ENCODE assay signal across 20 cellular contexts in the genomic region with DNA sequence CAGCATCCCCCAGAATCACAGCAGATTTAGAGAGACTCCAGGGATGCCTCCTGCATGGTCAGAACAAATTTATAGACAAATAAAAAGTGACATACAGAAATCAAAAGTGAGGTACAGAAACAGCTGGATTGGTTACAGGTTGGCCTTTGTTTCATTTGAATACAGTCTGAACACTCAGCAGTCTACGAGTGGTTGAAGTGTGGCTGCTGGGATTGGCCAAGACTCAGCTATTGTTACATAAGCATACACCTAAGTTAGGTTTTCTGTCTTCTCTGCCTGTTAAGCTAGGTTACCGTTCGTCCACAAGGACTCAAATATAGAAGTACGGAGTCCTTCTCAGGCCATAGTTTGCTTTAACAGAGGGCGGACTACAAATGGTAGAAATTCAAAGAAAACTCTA.
"Had no signal": no experiment of that assay in that cellular context is flagged by ENCODE, and none has a peak within 500 bp of the region (broad histone marks: within the 10 kb centered on the region; RNA-seq: fewer than 3 reads in every experiment).

No MANE protein-coding gene starts in this region.

- H3K27ac Mint-ChIP-seq: IgD-negative memory B cell had no signal

- ATAC-seq: K562, Panc1 had no signal

- DNase-seq: Kasumi-1, MM.1S, NCI-H1092 treated with DMSO at 0.1 percent for 48 hours, NCI-H1436, NCI-H187, NCI-H2029 treated with DMSO at 0.1 percent for 48 hours, NCI-H2171, NCI-H446, NCI-H510A, NCI-H524 treated with DMSO at 0.1 percent for 48 hours, NCI-H774, SHP77, SK-N-SH had no signal

- H3K4me1 Mint-ChIP-seq: IgD-negative memory B cell had no signal

- H3K9me3 ChIP-seq: SK-N-SH had no signal

- H3K4me3 ChIP-seq: K562 had no signal

- H3K36me3 Mint-ChIP-seq: IgD-negative memory B cell had no signal

- H3K27ac ChIP-seq: HL-60, KMS-11, RWPE1 had no signal

- H3K4me3 Mint-ChIP-seq: IgD-negative memory B cell had no signal

- FAIRE-seq: HTR-8/SVneo, K562 had no signal
